In genomic region chr20:47774081-47774777, GRCh38 we compare ENCODE assay signal across 15 cellular contexts. TPM values are rescaled to one million over a fixed set of nuclear protein-coding genes. Genes with fewer than 3 reads are reported as not detected.
DNase-seq lines count a peak whose midpoint lies in the region; ATAC-seq and TF ChIP-seq lines count a peak whose summit lies in the region.
"Had no signal": no experiment of that assay in that cellular context is flagged by ENCODE, and none has a peak within 500 bp of the region (broad histone marks: within the 10 kb centered on the region; RNA-seq: fewer than 3 reads in every experiment).

No MANE protein-coding gene starts in this region.

- H3F3A ChIP-seq in MM.1S (ENCODE audit: insufficient read depth, low read length), result peaks cover 38% of the 10 kb centered on the region

- no peak for TF ChIP-seq CTCF in MM.1S (IDR thresholded peaks at IDR 0.05; ENCODE audit: low read length)
- no peak for TF ChIP-seq CTCF in RWPE1 (conservative IDR thresholded peaks at IDR 0.05; ENCODE audit: low read depth)
- TF ChIP-seq CTCF in retinal pigment epithelial cell (conservative IDR thresholded peaks at IDR 0.05; ENCODE audit: low read depth, low read length), result no peak

- no peak overlapping the region for H3K4me3 Mint-ChIP-seq in activated CD4-positive, alpha-beta memory T cell treated with anti-CD3 and anti-CD28 coated beads, Interleukin-2, amount 10 ng/mL, durations not matched to agents 7 days and 5 days
- H3K4me3 Mint-ChIP-seq: activated naive CD8-positive, alpha-beta T cell treated with anti-CD3 and anti-CD28 coated beads, Interleukin-2, amount 50 U/mL, for 24 hours had no signal

- POLR2A ChIA-PET in RWPE1 (lab: Yijun Ruan, JAX; ENCODE audit: low non-redundant PET), result no interaction called here
- POLR2A ChIA-PET in activated CD4-positive, alpha-beta memory T cell treated with anti-CD3 and anti-CD28 coated beads, Interleukin-2, amount 10 ng/mL, durations not matched to agents 7 days and 5 days (lab: Charles Lee), result no interaction called here

- peaks cover 100% of the 10 kb centered on the region for H3K79me2 ChIP-seq in MM.1S (ENCODE audit: low read length)

- ATAC-seq in left ventricle myocardium superior, result peak; percentile 52
- ATAC-seq: activated naive CD8-positive, alpha-beta T cell treated with anti-CD3 and anti-CD28 coated beads, Interleukin-2, amount 50 U/mL, for 24 hours had no signal

- peaks cover 2% of the 10 kb centered on the region for H3K9me3 Mint-ChIP-seq in activated CD4-positive, alpha-beta memory T cell treated with anti-CD3 and anti-CD28 coated beads, Interleukin-2, amount 10 ng/mL, durations not matched to agents 7 days and 5 days

- CTCF ChIA-PET in RWPE1 (lab: Yijun Ruan, JAX), result interaction anchor here (0.7 kb wide), 1 partner anchor 476 kb away, joined by 3 read pairs; no protein-coding TSS in a partner anchor
- CTCF ChIA-PET in activated CD4-positive, alpha-beta memory T cell treated with anti-CD3 and anti-CD28 coated beads, Interleukin-2, amount 10 ng/mL, durations not matched to agents 7 days and 5 days (lab: Charles Lee), result no interaction called here

- in situ Hi-C loops in ACHN (cut with HindIII; ENCODE audit: low pct_ligation_motif_present, low pct_unique_long_range_greater_than_20kb, low sequenced_read_pairs), result no loop called here

- no peak overlapping the region for H3K4me3 ChIP-seq in MM.1S (ENCODE audit: low read length)
- peak overlapping the region; percentile 28 for H3K4me3 ChIP-seq in retinal pigment epithelial cell (ENCODE audit: low read length)
- H3K4me3 ChIP-seq: BLaER1 treated with 17β-estradiol and CSF1 and Interleukin-3, amounts not matched to agents 10 nM and 100 nM had no signal

- H2AFZ ChIP-seq in MM.1S (ENCODE audit: low read length), result no peak overlapping the region

- H3K27ac Mint-ChIP-seq in activated CD4-positive, alpha-beta memory T cell treated with anti-CD3 and anti-CD28 coated beads, Interleukin-2, amount 10 ng/mL, durations not matched to agents 7 days and 5 days, result no peak overlapping the region
- H3K27ac Mint-ChIP-seq: activated naive CD8-positive, alpha-beta T cell treated with anti-CD3 and anti-CD28 coated beads, Interleukin-2, amount 50 U/mL, for 24 hours had no signal

- H3K27me3 ChIP-seq in MM.1S (replicated peaks; ENCODE audit: insufficient read depth, low read length), result no peaks in the 10 kb centered on the region
- H3K27me3 ChIP-seq: BLaER1 treated with 17β-estradiol and CSF1 and Interleukin-3, amounts not matched to agents 10 nM and 100 nM had no signal

- no peaks in the 10 kb centered on the region for H3K9me2 ChIP-seq in MM.1S (replicated peaks; ENCODE audit: insufficient read depth, low read length)

- H3K4me1 Mint-ChIP-seq in activated CD4-positive, alpha-beta memory T cell treated with anti-CD3 and anti-CD28 coated beads, Interleukin-2, amount 10 ng/mL, durations not matched to agents 7 days and 5 days, result no peaks in the 10 kb centered on the region
- H3K4me1 Mint-ChIP-seq: activated naive CD8-positive, alpha-beta T cell treated with anti-CD3 and anti-CD28 coated beads, Interleukin-2, amount 50 U/mL, for 24 hours had no signal

- H3K36me3 ChIP-seq in MM.1S (replicated peaks; ENCODE audit: insufficient read depth, low read length), result peaks cover 30% of the 10 kb centered on the region

- H3K9ac ChIP-seq in MM.1S (ENCODE audit: low read length), result no peak overlapping the region
- H3K9ac ChIP-seq: BLaER1 treated with 17β-estradiol and CSF1 and Interleukin-3, amounts not matched to agents 10 nM and 100 nM had no signal

- H3K27ac ChIP-seq in MM.1S (ENCODE audit: low read length), result peak overlapping the region; percentile 75; the same call in 1 of the 2 replicates
- H3K27ac ChIP-seq in RWPE1, result peak overlapping the region; percentile 68
- H3K27ac ChIP-seq: BLaER1 treated with 17β-estradiol and CSF1 and Interleukin-3, amounts not matched to agents 10 nM and 100 nM had no signal

- DNase-seq in MM.1S (no peak), RWPE1 (ENCODE audit: low spot score) (no peak), left ventricle myocardium superior (peak; percentile 39), retinal pigment epithelial cell (ENCODE audit: low read depth) (no peak), NCI-H146 (lab: John Stamatoyannopoulos, UW) (no peak), NCI-H1694 treated with DMSO at 0.1 percent for 48 hours (lab: John Stamatoyannopoulos, UW) (no peak), ACHN (no peak)
- DNase-seq in activated CD4-positive, alpha-beta memory T cell treated with anti-CD3 and anti-CD28 coated beads, Interleukin-2, amount 10 ng/mL, durations not matched to agents 7 days and 5 days, result no peak
- DNase-seq: activated CD4-positive, CD25-positive, alpha-beta regulatory T cell; activated naive CD8-positive, alpha-beta T cell treated with anti-CD3 and anti-CD28 coated beads, Interleukin-2, amount 50 U/mL, for 24 hours; activated T-cell treated with anti-CD3 and anti-CD28 coated beads for 4 hours; HCEC 1CT; NCI-H1048; occipital lobe had no signal

- H3K4me1 ChIP-seq in MM.1S (ENCODE audit: low read length), result peaks cover 36% of the 10 kb centered on the region

- intact Hi-C loops in left ventricle myocardium superior (cut with micrococcal nuclease), result no loop called here

- H3K36me3 Mint-ChIP-seq in activated CD4-positive, alpha-beta memory T cell treated with anti-CD3 and anti-CD28 coated beads, Interleukin-2, amount 10 ng/mL, durations not matched to agents 7 days and 5 days (ENCODE audit: low read depth), result no peaks in the 10 kb centered on the region

- no peaks in the 10 kb centered on the region for H4K20me1 ChIP-seq in MM.1S (ENCODE audit: insufficient read depth, low read length)

- no peaks in the 10 kb centered on the region for H3K9me3 ChIP-seq in MM.1S (replicated peaks; ENCODE audit: insufficient read depth, low read length)

- 0 out of 2 replicates have a peak overlapping the region, but pooled peaks have one; percentile 1 for H3K4me2 ChIP-seq in MM.1S (ENCODE audit: low read depth, low read length)

- H3K27me3 Mint-ChIP-seq in activated CD4-positive, alpha-beta memory T cell treated with anti-CD3 and anti-CD28 coated beads, Interleukin-2, amount 10 ng/mL, durations not matched to agents 7 days and 5 days, result peaks cover 12% of the 10 kb centered on the region
- H3K27me3 Mint-ChIP-seq: activated naive CD8-positive, alpha-beta T cell treated with anti-CD3 and anti-CD28 coated beads, Interleukin-2, amount 50 U/mL, for 24 hours had no signal

RNA-seq across cellular contexts. Expression of gene SULF2, which starts 11.1 kb away (rescaled TPM):
- 35.1 TPM for total RNA-seq in left ventricle myocardium superior
- 1 to 10 TPM in 1 of 2 experiments, under 1 TPM in 1; 0.71 to 1.1 TPM for total RNA-seq in activated CD4-positive, alpha-beta memory T cell treated with anti-CD3 and anti-CD28 coated beads, Interleukin-2, amount 10 ng/mL, durations not matched to agents 7 days and 5 days

Comparison
In these comparisons a context has a peak if more than half of its experiments do, and no peak if none do; other contexts are left out.
1. RNA of gene SULF2, which starts 11.1 kb away (total RNA-seq): 35.1 TPM in left ventricle myocardium superior (single experiment); 0.71 to 1.1 TPM in activated CD4-positive, alpha-beta memory T cell treated with anti-CD3 and anti-CD28 coated beads, Interleukin-2, amount 10 ng/mL, durations not matched to agents 7 days and 5 days; every median in the first group is over 10 times any median in the second.